9 cellular contexts compared by ENCODE assay signal in genomic region chr9:120929392-120929791, GRCh38.
DNase-seq lines count a peak whose midpoint lies in the region; ATAC-seq and FAIRE-seq lines count a peak whose summit lies in the region.
"Had no signal": no experiment of that assay in that cellular context is flagged by ENCODE, and none has a peak within 500 bp of the region (broad histone marks: within the 10 kb centered on the region; RNA-seq: fewer than 3 reads in every experiment).

No MANE protein-coding gene starts in this region.

- no peaks in the 10 kb centered on the region for H3K27me3 Mint-ChIP-seq in T-helper 1 cell treated with Interleukin-12 subunit alpha and Interleukin-12 subunit beta and Interleukin-4 antibody, amounts not matched to agents 30 μg/mL and 1 μg/mL, for 36 hours (ENCODE audit: low read depth)

- peaks cover 79% of the 10 kb centered on the region for H3K4me1 Mint-ChIP-seq in T-helper 1 cell treated with Interleukin-12 subunit alpha and Interleukin-12 subunit beta and Interleukin-4 antibody, amounts not matched to agents 30 μg/mL and 1 μg/mL, for 36 hours (ENCODE audit: low read depth)

- no peak for ATAC-seq in HG02763 (IDR thresholded peaks at IDR 0.05; ENCODE audit: unreplicated experiment)

- no peaks in the 10 kb centered on the region for H3K36me3 ChIP-seq in adipocyte (ENCODE audit: control insufficient read depth, insufficient read depth, low read length, severe bottlenecking)

- peak overlapping the region; percentile 63 for H3K27ac ChIP-seq in layer of hippocampus (ENCODE audit: low read depth, low read length)
- peak overlapping the region; percentile 84 for H3K27ac ChIP-seq in substantia nigra (ENCODE audit: low read depth, low read length, poor library complexity, severe bottlenecking)
- H3K27ac ChIP-seq: C4-2B had no signal

- H3K27me3 ChIP-seq in adipocyte (replicated peaks; ENCODE audit: control insufficient read depth, insufficient read depth, low read length) (no peaks in the 10 kb centered on the region), layer of hippocampus (ENCODE audit: control insufficient read depth, insufficient read depth, low read length) (no peaks in the 10 kb centered on the region)

- peak overlapping the region; percentile 90 for H3K9ac ChIP-seq in adipocyte (ENCODE audit: low read length)

- H3K27ac Mint-ChIP-seq in T-helper 1 cell treated with Interleukin-12 subunit alpha and Interleukin-12 subunit beta and Interleukin-4 antibody, amounts not matched to agents 30 μg/mL and 1 μg/mL, for 36 hours, result peak overlapping the region; percentile 91

- no peaks in the 10 kb centered on the region for H3K9me3 Mint-ChIP-seq in T-helper 1 cell treated with Interleukin-12 subunit alpha and Interleukin-12 subunit beta and Interleukin-4 antibody, amounts not matched to agents 30 μg/mL and 1 μg/mL, for 36 hours

- H3K9me3 ChIP-seq in adipocyte (ENCODE audit: control insufficient read depth, low read length), result no peaks in the 10 kb centered on the region

- peaks cover 40% of the 10 kb centered on the region for H3K4me1 ChIP-seq in adipocyte (ENCODE audit: control insufficient read depth, insufficient read depth, low read length)

- H3K4me3 ChIP-seq in adipocyte (ENCODE audit: low read length), result peak overlapping the region; percentile 81

- FAIRE-seq in HTR-8/SVneo (lab: Jason Lieb, UNC), result no peak

- H3K36me3 Mint-ChIP-seq in T-helper 1 cell treated with Interleukin-12 subunit alpha and Interleukin-12 subunit beta and Interleukin-4 antibody, amounts not matched to agents 30 μg/mL and 1 μg/mL, for 36 hours (ENCODE audit: low read depth), result peaks cover 11% of the 10 kb centered on the region

- DNase-seq in T-helper 1 cell, result no peak
- no peak for DNase-seq in adipocyte (ENCODE audit: low read depth)
- DNase-seq in substantia nigra (lab: John Stamatoyannopoulos, UW), result no peak
- DNase-seq in EL, result no peak
- no peak for DNase-seq in HTR-8/SVneo (ENCODE audit: insufficient read length, low spot score)

- H3K4me3 Mint-ChIP-seq in T-helper 1 cell treated with Interleukin-12 subunit alpha and Interleukin-12 subunit beta and Interleukin-4 antibody, amounts not matched to agents 30 μg/mL and 1 μg/mL, for 36 hours, result peak overlapping the region; percentile 72
